ENCODE assay signal across 7 cellular contexts in genomic region chr11:46363455-46363920, GRCh38. TPM values are rescaled to one million over a fixed set of nuclear protein-coding genes. Genes with fewer than 3 reads are reported as not detected.
A peak's percentile ranks its signal among the peaks of the same experiment; 100 is the strongest.
DNase-seq lines count a peak whose midpoint lies in the region; ATAC-seq and TF ChIP-seq lines count a peak whose summit lies in the region.

No MANE protein-coding gene starts in this region.

- peaks cover 70% of the 10 kb centered on the region for H3K79me2 ChIP-seq in Karpas-422 (ENCODE audit: low read length)

- TF ChIP-seq POLR2A in breast epithelium (IDR thresholded peaks at IDR 0.05): no peak

- H3K9ac ChIP-seq in Karpas-422 (ENCODE audit: low read length): 0 out of 2 replicates have a peak overlapping the region, but pooled peaks have one; percentile 100

- H3K27ac ChIP-seq in Karpas-422 (ENCODE audit: low read length) (peak overlapping the region; percentile 95; the same call in 1 of the 2 replicates), breast epithelium (peak overlapping the region; percentile 90 to 98), layer of hippocampus (ENCODE audit: low read depth, low read length) (peak overlapping the region; percentile 80), tibial artery (peak overlapping the region; percentile 19 to 81)

- no peak for ATAC-seq in HG03280 (IDR thresholded peaks at IDR 0.05; ENCODE audit: unreplicated experiment)

- H3K27me3 ChIP-seq in Karpas-422 (ENCODE audit: low read length) (no peaks in the 10 kb centered on the region), breast epithelium (no peaks in the 10 kb centered on the region), layer of hippocampus (ENCODE audit: control insufficient read depth, insufficient read depth, low read length) (no peaks in the 10 kb centered on the region), tibial artery (no peaks in the 10 kb centered on the region)

- no peak for DNase-seq in Karpas-422
- peak; percentile 75 to 81 for DNase-seq in breast epithelium (ENCODE audit: low spot score in 2 of 2)
- DNase-seq in tibial artery: no peak
- DNase-seq in NCI-H748 treated with DMSO at 0.1 percent for 48 hours (lab: John Stamatoyannopoulos, UW): no peak
- DNase-seq in NCI-H526 treated with DMSO at 0.1 percent for 48 hours (lab: John Stamatoyannopoulos, UW): no peak

- no peaks in the 10 kb centered on the region for H3K9me2 ChIP-seq in Karpas-422 (replicated peaks; ENCODE audit: insufficient read depth, low read length)

- peaks cover 13% of the 10 kb centered on the region; the same call in 1 of the 2 replicates for H4K20me1 ChIP-seq in Karpas-422 (ENCODE audit: insufficient read depth, low read depth, low read length)

- H3K9me3 ChIP-seq in Karpas-422 (ENCODE audit: low read length) (no peaks in the 10 kb centered on the region), breast epithelium (no peaks in the 10 kb centered on the region), tibial artery (no peaks in the 10 kb centered on the region)

- H3K4me3 ChIP-seq in Karpas-422 (ENCODE audit: low read length): no peak overlapping the region
- peak overlapping the region in 2 of 3 donors; percentile 2 to 50 for H3K4me3 ChIP-seq in breast epithelium
- no peak overlapping the region for H3K4me3 ChIP-seq in tibial artery

- no peak overlapping the region for H2AFZ ChIP-seq in Karpas-422 (ENCODE audit: low read length)

- peak overlapping the region; percentile 99 for H3K4me2 ChIP-seq in Karpas-422 (ENCODE audit: low read depth, low read length, poor library complexity, severe bottlenecking)

- H3K4me1 ChIP-seq in Karpas-422 (ENCODE audit: low read length): peaks cover 80% of the 10 kb centered on the region
- peaks cover 22 to 29% of the 10 kb centered on the region in 2 donors for H3K4me1 ChIP-seq in breast epithelium
- peaks cover 5 to 46% (median 40%) of the 10 kb centered on the region in 4 donors for H3K4me1 ChIP-seq in tibial artery

- H3K36me3 ChIP-seq in Karpas-422 (ENCODE audit: insufficient read depth, low read length) (peaks cover 7% of the 10 kb centered on the region; the same call in 1 of the 2 replicates), breast epithelium (no peaks in the 10 kb centered on the region), tibial artery (peaks cover 0 to 17% (median 7%) of the 10 kb centered on the region in 3 donors)

- intact Hi-C loops in breast epithelium (cut with DNase I; ENCODE audit: low total_unique reads) (no loop called here), tibial artery (cut with DNase I; ENCODE audit: low total_unique reads) (no loop called here)

- TF ChIP-seq CTCF in breast epithelium (IDR thresholded peaks at IDR 0.05) (peak in 2 of 3 donors; percentile 21 to 41), tibial artery (IDR thresholded peaks at IDR 0.05) (no peak)

RNA-seq across cellular contexts. Expression of gene DGKZ, which starts 16.2 kb away (rescaled TPM):
- total RNA-seq in Karpas-422 (2014; rRNA removed; shearing (Covaris generic); ENCODE audit: low replicate concordance): 59.4 and 106 TPM in 2 replicates
- 10 to 100 TPM; 42.3 to 46.5 (median 46.2) TPM for total RNA-seq in breast epithelium

RNA-seq across cellular contexts. Expression of gene MDK, which starts 18.0 kb away (rescaled TPM):
- total RNA-seq in Karpas-422 (2014; rRNA removed; shearing (Covaris generic); ENCODE audit: low replicate concordance): 6.9 and 21.9 TPM in 2 replicates
- total RNA-seq in breast epithelium: 100 to 1,000 TPM in 1 of 3 donors, 10 to 100 TPM in 2; 20.5 to 115 (median 54.7) TPM

RNA-seq across cellular contexts. Expression of gene CHRM4, which starts 28.1 kb away (rescaled TPM):
- not detected in 2 replicates for total RNA-seq in Karpas-422 (2014; rRNA removed; shearing (Covaris generic); ENCODE audit: low replicate concordance)
- 1 to 10 TPM in 1 of 3 donors, under 1 TPM in 1, not detected in 1; 0.66 to 1.1 TPM for total RNA-seq in breast epithelium

Comparison
In these comparisons a context has a peak if more than half of its experiments do, and no peak if none do; other contexts are left out.
1. DNase-seq: peak in breast epithelium (2 of 2); none in Karpas-422 (single experiment), tibial artery (0 of 2), NCI-H748 treated with DMSO at 0.1 percent for 48 hours (single experiment) and NCI-H526 treated with DMSO at 0.1 percent for 48 hours (single experiment).
2. H3K4me3 ChIP-seq: peak in breast epithelium (2 of 3); none in Karpas-422 (single experiment) and tibial artery (0 of 2).
3. CTCF ChIP-seq: peak in breast epithelium (2 of 3); none in tibial artery (0 of 2).
4. Peak in every context shown above with its lines, with median percentiles within 50 percentile points of each other: H3K27ac ChIP-seq.